ENCODE assay signal across 15 cellular contexts in genomic region chr16:33338543-33338951, GRCh38. TPM values are rescaled to one million over a fixed set of nuclear protein-coding genes. Genes with fewer than 3 reads are reported as not detected.
DNase-seq lines count a peak whose midpoint lies in the region; ATAC-seq and TF ChIP-seq lines count a peak whose summit lies in the region.
"Not testable (repeated sequence)": the region's sequence is repeated elsewhere in the genome, so short reads cannot be mapped to it uniquely, and the experiment has no call there.
"Had no signal": no experiment of that assay in that cellular context is flagged by ENCODE, and none has a peak within 500 bp of the region (broad histone marks: within the 10 kb centered on the region; RNA-seq: fewer than 3 reads in every experiment).

No MANE protein-coding gene starts in this region.

- not testable (repeated sequence) for H3K36me3 Mint-ChIP-seq in CD14-positive monocyte; T-helper 2 cell treated with Interferon-gamma antibody and Interleukin-4, amounts not matched to agents 5 μg/mL and 100 μg/mL, for 36 hours (ENCODE audit: low read depth); chondrocyte (ENCODE audit: low read depth); stimulated activated naive B cell treated with anti-CD40 and anti-IgM and Interleukin-4, amounts not matched to agents 10 μg/mL and 1 μg/mL and 100 μg/mL, for 72 hours

- TF ChIP-seq CTCF in CD14-positive monocyte (IDR thresholded peaks at IDR 0.05); chondrocyte (IDR thresholded peaks at IDR 0.05): not testable (repeated sequence)

- intact Hi-C loops in CD14-positive monocyte (cut with micrococcal nuclease); posterior vena cava (cut with DNase I): not testable (repeated sequence)

- not testable (repeated sequence) for H3K4me3 Mint-ChIP-seq in CD14-positive monocyte; T-helper 2 cell treated with Interferon-gamma antibody and Interleukin-4, amounts not matched to agents 5 μg/mL and 100 μg/mL, for 36 hours; chondrocyte (ENCODE audit: unreplicated experiment); stimulated activated naive B cell treated with anti-CD40 and anti-IgM and Interleukin-4, amounts not matched to agents 10 μg/mL and 1 μg/mL and 100 μg/mL, for 72 hours

- not testable (repeated sequence) for H3K27me3 Mint-ChIP-seq in CD14-positive monocyte (ENCODE audit: low read depth in 3 of 3); T-helper 2 cell treated with Interferon-gamma antibody and Interleukin-4, amounts not matched to agents 5 μg/mL and 100 μg/mL, for 36 hours (ENCODE audit: low read depth); chondrocyte (ENCODE audit: low read depth); stimulated activated naive B cell treated with anti-CD40 and anti-IgM and Interleukin-4, amounts not matched to agents 10 μg/mL and 1 μg/mL and 100 μg/mL, for 72 hours

- not testable (repeated sequence) for H3K27ac Mint-ChIP-seq in CD14-positive monocyte; T-helper 2 cell treated with Interferon-gamma antibody and Interleukin-4, amounts not matched to agents 5 μg/mL and 100 μg/mL, for 36 hours; chondrocyte (ENCODE audit: unreplicated experiment); stimulated activated naive B cell treated with anti-CD40 and anti-IgM and Interleukin-4, amounts not matched to agents 10 μg/mL and 1 μg/mL and 100 μg/mL, for 72 hours

- H3K4me1 Mint-ChIP-seq in CD14-positive monocyte; T-helper 2 cell treated with Interferon-gamma antibody and Interleukin-4, amounts not matched to agents 5 μg/mL and 100 μg/mL, for 36 hours (ENCODE audit: low read depth); chondrocyte (ENCODE audit: low read depth); stimulated activated naive B cell treated with anti-CD40 and anti-IgM and Interleukin-4, amounts not matched to agents 10 μg/mL and 1 μg/mL and 100 μg/mL, for 72 hours: not testable (repeated sequence)

- not testable (repeated sequence) for ATAC-seq in stimulated activated naive B cell treated with anti-CD40 and anti-IgM and Interleukin-4, amounts not matched to agents 10 μg/mL and 1 μg/mL and 100 μg/mL, for 72 hours (replicated peaks)

- peaks cover 13 to 40% (median 38%) of the 10 kb centered on the region in 7 donors for H3K9me3 Mint-ChIP-seq in CD14-positive monocyte
- not testable (repeated sequence) for H3K9me3 Mint-ChIP-seq in T-helper 2 cell treated with Interferon-gamma antibody and Interleukin-4, amounts not matched to agents 5 μg/mL and 100 μg/mL, for 36 hours; chondrocyte (ENCODE audit: low read depth); stimulated activated naive B cell treated with anti-CD40 and anti-IgM and Interleukin-4, amounts not matched to agents 10 μg/mL and 1 μg/mL and 100 μg/mL, for 72 hours

- DNase-seq in CD14-positive monocyte (ENCODE audit: low spot score) = peak; percentile 75
- DNase-seq in T-helper 2 cell treated with Interferon-gamma antibody and Interleukin-4, amounts not matched to agents 5 μg/mL and 100 μg/mL, for 36 hours (ENCODE audit: low spot score) = peak; percentile 3
- peak; percentile 61 for DNase-seq in activated CD8-positive, alpha-beta memory T cell treated with anti-CD3 and anti-CD28 coated beads for 24 hours
- DNase-seq in activated gamma-delta T cell treated with anti-CD3 and anti-CD28 coated beads, Interleukin-2, amount 50 U/mL, for 16 hours (ENCODE audit: low read depth) = peak; percentile 2
- DNase-seq in chondrocyte (ENCODE audit: low spot score) = peak; percentile 97
- DNase-seq in islet precursor cell = peak; percentile 50
- peak; percentile 85 for DNase-seq in posterior vena cava (ENCODE audit: low spot score)
- DNase-seq in stimulated activated naive B cell treated with anti-CD40 and anti-IgM and Interleukin-4, amounts not matched to agents 10 μg/mL and 1 μg/mL and 100 μg/mL, for 72 hours = peak; percentile 19

RNA-seq across cellular contexts. Expression of gene TP53TG3B, which starts 22.1 kb away (rescaled TPM):
- polyA plus RNA-seq in CD14-positive monocyte = not detected
- total RNA-seq in chondrocyte (not detected in 3 replicates), posterior vena cava (not detected)
- total RNA-seq: epithelial cell of proximal tubule, fibroblast of villous mesenchyme, GM12878, H4, lower lobe of right lung, PC-3, right cardiac atrium had no signal
- polyA plus RNA-seq: GM12878, right cardiac atrium had no signal

RNA-seq across cellular contexts. Expression of gene TP53TG3E, which starts 34.4 kb away (rescaled TPM):
- not detected for polyA plus RNA-seq in CD14-positive monocyte
- total RNA-seq in chondrocyte = not detected in 3 replicates
- not detected for total RNA-seq in posterior vena cava
- total RNA-seq: epithelial cell of proximal tubule, fibroblast of villous mesenchyme, GM12878, H4, lower lobe of right lung, PC-3, right cardiac atrium had no signal
- polyA plus RNA-seq: GM12878, right cardiac atrium had no signal

Comparison
In these comparisons a context has a peak if more than half of its experiments do, and no peak if none do; other contexts are left out.
1. DNase-seq: peak in every context shown above with its lines; median percentile 97 in chondrocyte; 85 in posterior vena cava; 75 in CD14-positive monocyte; 61 in activated CD8-positive, alpha-beta memory T cell treated with anti-CD3 and anti-CD28 coated beads for 24 hours; 50 in islet precursor cell; 19 in stimulated activated naive B cell treated with anti-CD40 and anti-IgM and Interleukin-4, amounts not matched to agents 10 μg/mL and 1 μg/mL and 100 μg/mL, for 72 hours; 3 in T-helper 2 cell treated with Interferon-gamma antibody and Interleukin-4, amounts not matched to agents 5 μg/mL and 100 μg/mL, for 36 hours; 2 in activated gamma-delta T cell treated with anti-CD3 and anti-CD28 coated beads, Interleukin-2, amount 50 U/mL, for 16 hours.